ENCODE assay signal across 11 cellular contexts in genomic region chr16:51569204-51569911, GRCh38.
DNase-seq lines count a peak whose midpoint lies in the region; ATAC-seq and TF ChIP-seq lines count a peak whose summit lies in the region.
"Had no signal": no experiment of that assay in that cellular context is flagged by ENCODE, and none has a peak within 500 bp of the region (broad histone marks: within the 10 kb centered on the region; RNA-seq: fewer than 3 reads in every experiment).

No MANE protein-coding gene starts in this region.

- H3K4me3 ChIP-seq in adipocyte (ENCODE audit: low read length), result no peak overlapping the region
- H3K4me3 ChIP-seq in Caco-2 (ENCODE audit: low read depth, low read length), result no peak overlapping the region
- H3K4me3 ChIP-seq: hepatocyte had no signal

- BruUV-seq in Caco-2 (replicated peaks; lab: Mats Ljungman, UMichigan), result no TSS peak

- H3K27me3 Mint-ChIP-seq in stimulated activated naive B cell treated with anti-CD40 and anti-IgM and Interleukin-4, amounts not matched to agents 10 μg/mL and 1 μg/mL and 100 μg/mL, for 72 hours, result no peaks in the 10 kb centered on the region
- H3K27me3 Mint-ChIP-seq in Caco-2 (ENCODE audit: insufficient read depth, unreplicated experiment), result peaks cover 10% of the 10 kb centered on the region

- intact Hi-C loops in Caco-2 (cut with micrococcal nuclease; ENCODE audit: unreplicated experiment), result no loop called here

- H3K4me1 ChIP-seq in adipocyte (ENCODE audit: control insufficient read depth, insufficient read depth, low read length) (no peaks in the 10 kb centered on the region), Caco-2 (no peaks in the 10 kb centered on the region)

- no peak overlapping the region for H3K4me3 Mint-ChIP-seq in stimulated activated naive B cell treated with anti-CD40 and anti-IgM and Interleukin-4, amounts not matched to agents 10 μg/mL and 1 μg/mL and 100 μg/mL, for 72 hours
- no peak overlapping the region for H3K4me3 Mint-ChIP-seq in Caco-2 (ENCODE audit: unreplicated experiment)

- no peaks in the 10 kb centered on the region for H3K4me1 Mint-ChIP-seq in stimulated activated naive B cell treated with anti-CD40 and anti-IgM and Interleukin-4, amounts not matched to agents 10 μg/mL and 1 μg/mL and 100 μg/mL, for 72 hours
- H3K4me1 Mint-ChIP-seq in Caco-2 (ENCODE audit: low read depth, unreplicated experiment), result no peaks in the 10 kb centered on the region

- POLR2A ChIA-PET in Caco-2 (lab: Charles Lee), result no interaction called here

- CTCF ChIA-PET in Caco-2 (lab: Charles Lee), result no interaction called here

- no peak overlapping the region for H3K9ac ChIP-seq in adipocyte (ENCODE audit: low read length)

- H3K27ac Mint-ChIP-seq in stimulated activated naive B cell treated with anti-CD40 and anti-IgM and Interleukin-4, amounts not matched to agents 10 μg/mL and 1 μg/mL and 100 μg/mL, for 72 hours, result no peak overlapping the region
- no peak overlapping the region for H3K27ac Mint-ChIP-seq in Caco-2 (ENCODE audit: unreplicated experiment)

- peak; percentile 28 for DNase-seq in NK-92 treated with Interleukin-12 subunit alpha and Interleukin-12 subunit beta, amount 100 ng/mL, for 24 hours (lab: John Stamatoyannopoulos, UW)
- DNase-seq in NK-92 (lab: John Stamatoyannopoulos, UW; ENCODE audit: unreplicated experiment) (no peak), adipocyte (ENCODE audit: low read depth) (peak; percentile 29), Caco-2 (no peak), GDM1 (lab: John Stamatoyannopoulos, UW) (no peak)
- DNase-seq in stimulated activated naive B cell treated with anti-CD40 and anti-IgM and Interleukin-4, amounts not matched to agents 10 μg/mL and 1 μg/mL and 100 μg/mL, for 72 hours, result no peak
- no peak for DNase-seq in activated naive CD4-positive, alpha-beta T cell (lab: John Stamatoyannopoulos, UW)
- DNase-seq: NCI-H524, occipital lobe had no signal

- H3K36me3 ChIP-seq in adipocyte (ENCODE audit: control insufficient read depth, insufficient read depth, low read length, severe bottlenecking), result no peaks in the 10 kb centered on the region
- H3K36me3 ChIP-seq in Caco-2 (ENCODE audit: control insufficient read depth, insufficient read depth, low read length), result no peaks in the 10 kb centered on the region

- peaks cover 5% of the 10 kb centered on the region in 2 donors for H3K9me3 Mint-ChIP-seq in stimulated activated naive B cell treated with anti-CD40 and anti-IgM and Interleukin-4, amounts not matched to agents 10 μg/mL and 1 μg/mL and 100 μg/mL, for 72 hours
- peaks cover 9% of the 10 kb centered on the region for H3K9me3 Mint-ChIP-seq in Caco-2 (ENCODE audit: unreplicated experiment)

- ATAC-seq in HG03354 (IDR thresholded peaks at IDR 0.05; ENCODE audit: poor library complexity, severe bottlenecking, unreplicated experiment), result peak; percentile 83
- ATAC-seq in stimulated activated naive B cell treated with anti-CD40 and anti-IgM and Interleukin-4, amounts not matched to agents 10 μg/mL and 1 μg/mL and 100 μg/mL, for 72 hours (replicated peaks), result peak; percentile 67 to 82

- TF ChIP-seq CTCF in Caco-2 (IDR thresholded peaks at IDR 0.05; ENCODE audit: insufficient read depth in 1 of 2, low read depth in 1 of 2, low read length in 1 of 2, severe bottlenecking in 1 of 2, unreplicated experiment in 1 of 2), result no peak

- H3K27me3 ChIP-seq in adipocyte (replicated peaks; ENCODE audit: control insufficient read depth, insufficient read depth, low read length) (peaks cover 10% of the 10 kb centered on the region), Caco-2 (replicated peaks; ENCODE audit: control insufficient read depth, insufficient read depth, low read length) (no peaks in the 10 kb centered on the region)

- H3K36me3 Mint-ChIP-seq in stimulated activated naive B cell treated with anti-CD40 and anti-IgM and Interleukin-4, amounts not matched to agents 10 μg/mL and 1 μg/mL and 100 μg/mL, for 72 hours, result no peaks in the 10 kb centered on the region
- H3K36me3 Mint-ChIP-seq in Caco-2 (ENCODE audit: insufficient read depth, unreplicated experiment), result no peaks in the 10 kb centered on the region

- H3K9me3 ChIP-seq in adipocyte (ENCODE audit: control insufficient read depth, low read length) (no peaks in the 10 kb centered on the region), Caco-2 (peaks cover 3% of the 10 kb centered on the region; the same call in 1 of the 2 replicates)

Comparison
In these comparisons a context has a peak if more than half of its experiments do, and no peak if none do; other contexts are left out.
1. DNase-seq: peak in NK-92 treated with Interleukin-12 subunit alpha and Interleukin-12 subunit beta, amount 100 ng/mL, for 24 hours (single experiment) and adipocyte (single experiment); none in NK-92 (single experiment), stimulated activated naive B cell treated with anti-CD40 and anti-IgM and Interleukin-4, amounts not matched to agents 10 μg/mL and 1 μg/mL and 100 μg/mL, for 72 hours (single experiment), Caco-2 (0 of 2), activated naive CD4-positive, alpha-beta T cell (0 of 4) and GDM1 (single experiment).